11 cellular contexts compared by ENCODE assay signal in the genomic region with DNA sequence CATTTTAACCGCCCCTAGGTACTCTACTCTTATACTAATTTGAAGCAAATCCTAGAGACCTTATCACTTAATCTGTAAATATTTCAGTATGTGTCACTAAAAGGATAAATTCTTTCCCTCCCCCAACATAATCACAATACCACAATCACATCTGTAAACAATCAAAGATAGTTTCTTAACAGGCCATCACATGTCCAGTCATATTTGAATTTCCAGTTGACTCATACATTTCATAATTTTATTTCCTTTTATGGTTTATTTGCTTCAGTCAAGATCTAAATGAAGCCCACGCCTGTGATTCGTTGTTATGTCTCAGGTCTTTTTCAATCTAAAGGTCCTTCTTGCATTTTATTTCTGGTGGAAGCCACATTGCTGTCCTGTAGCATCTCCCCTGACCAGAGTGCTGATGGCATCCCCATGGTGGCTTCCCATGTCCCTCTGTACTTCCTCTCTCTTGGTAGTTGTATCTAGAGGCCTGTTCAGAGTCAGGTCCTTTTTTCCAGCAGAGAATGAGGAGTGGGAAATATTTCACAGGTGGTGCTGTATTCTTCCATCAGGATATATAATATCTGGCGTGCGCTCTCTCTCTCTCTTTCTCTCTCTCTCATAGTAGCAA.
DNase-seq lines count a peak whose midpoint lies in the region; ATAC-seq and TF ChIP-seq lines count a peak whose summit lies in the region.
"Had no signal": no experiment of that assay in that cellular context is flagged by ENCODE, and none has a peak within 500 bp of the region (broad histone marks: within the 10 kb centered on the region; RNA-seq: fewer than 3 reads in every experiment).

No MANE protein-coding gene starts in this region.

- H3K4me1 Mint-ChIP-seq in activated naive CD8-positive, alpha-beta T cell treated with anti-CD3 and anti-CD28 coated beads for 36 hours, result peaks cover 2% of the 10 kb centered on the region

- H3K36me3 ChIP-seq in RWPE2 (ENCODE audit: low read depth), result no peaks in the 10 kb centered on the region
- H3K36me3 ChIP-seq in fibroblast of lung (ENCODE audit: control insufficient read depth, insufficient read depth, low read length), result no peaks in the 10 kb centered on the region
- H3K36me3 ChIP-seq: MG63 had no signal

- H3K27me3 ChIP-seq in RWPE2 (ENCODE audit: insufficient read depth, poor library complexity, severe bottlenecking) (no peaks in the 10 kb centered on the region), fibroblast of lung (ENCODE audit: control insufficient read depth, insufficient read depth, low read length) (no peaks in the 10 kb centered on the region)
- H3K27me3 ChIP-seq: MG63 had no signal

- H3K36me3 Mint-ChIP-seq in activated naive CD8-positive, alpha-beta T cell treated with anti-CD3 and anti-CD28 coated beads for 36 hours, result no peaks in the 10 kb centered on the region

- TF ChIP-seq CTCF in RWPE2 (IDR thresholded peaks at IDR 0.05; ENCODE audit: poor library complexity, severe bottlenecking) (no peak), fibroblast of lung (conservative IDR thresholded peaks at IDR 0.05 in 1 of 2, IDR thresholded peaks at IDR 0.05 in 1 of 2; ENCODE audit: low read depth in 1 of 2, low read length in 2 of 2) (no peak)

- H3K4me3 Mint-ChIP-seq in activated naive CD8-positive, alpha-beta T cell treated with anti-CD3 and anti-CD28 coated beads for 36 hours, result no peak overlapping the region

- no peak overlapping the region for H3K4me2 ChIP-seq in fibroblast of lung (ENCODE audit: extremely low read depth, insufficient read depth, low read length)

- H3K9ac ChIP-seq in fibroblast of lung (ENCODE audit: insufficient read depth, low read length), result no peak overlapping the region

- ATAC-seq in RWPE2 (ENCODE audit: low read depth), result peak; percentile 90

- H3K9me3 Mint-ChIP-seq in activated naive CD8-positive, alpha-beta T cell treated with anti-CD3 and anti-CD28 coated beads for 36 hours, result peaks cover 1% of the 10 kb centered on the region

- H3K27me3 Mint-ChIP-seq in activated naive CD8-positive, alpha-beta T cell treated with anti-CD3 and anti-CD28 coated beads for 36 hours, result no peaks in the 10 kb centered on the region

- peak; percentile 81 for DNase-seq in GM04503 (ENCODE audit: low read depth)
- no peak for DNase-seq in RWPE2 (ENCODE audit: low spot score)
- peak; percentile 78 to 91 for DNase-seq in fibroblast of lung (ENCODE audit: low read depth in 2 of 2)
- DNase-seq in HUDEP-2 (lab: John Stamatoyannopoulos, UW; ENCODE audit: unreplicated experiment in 76 of 76), result no peak
- DNase-seq in SKM-1 treated with dmso at 0.1 percent for 144 hours (lab: John Stamatoyannopoulos, UW; ENCODE audit: unreplicated experiment), result no peak
- DNase-seq in activated naive CD8-positive, alpha-beta T cell treated with anti-CD3 and anti-CD28 coated beads for 36 hours, result no peak
- DNase-seq: DMS53; MG63; stimulated activated CD4-positive, alpha-beta T cell treated with anti-CD3 and anti-CD28 coated beads, Interleukin-1b, Interleukin-23, amount 100 ng/mL, for 48 hours; stimulated activated naive CD4-positive, alpha-beta T cell had no signal

- no peaks in the 10 kb centered on the region for H3K79me2 ChIP-seq in fibroblast of lung (ENCODE audit: control insufficient read depth, insufficient read depth, low read length)

- H3K4me1 ChIP-seq in RWPE2 (ENCODE audit: insufficient read depth, poor library complexity, severe bottlenecking), result peaks cover 17% of the 10 kb centered on the region
- H3K4me1 ChIP-seq in fibroblast of lung (ENCODE audit: control insufficient read depth, extremely low read depth, insufficient read depth, low read length), result peaks cover 5% of the 10 kb centered on the region

- H3K27ac ChIP-seq in RWPE2 (ENCODE audit: poor library complexity, severe bottlenecking) (peak overlapping the region; percentile 63), fibroblast of lung (ENCODE audit: insufficient read depth, low read length) (peak overlapping the region; percentile 26), skin epidermis (peak overlapping the region in 15 of 21 experiments; percentile 11 to 83 (median 62))

- H3K9me3 ChIP-seq in RWPE2 (ENCODE audit: severe bottlenecking) (peaks cover 5% of the 10 kb centered on the region), fibroblast of lung (ENCODE audit: control insufficient read depth, insufficient read depth, low read depth, low read length) (no peaks in the 10 kb centered on the region)
- H3K9me3 ChIP-seq: MG63 had no signal

- H3K4me3 ChIP-seq in RWPE2 (ENCODE audit: severe bottlenecking), result no peak overlapping the region
- no peak overlapping the region for H3K4me3 ChIP-seq in fibroblast of lung (replicated peaks in 1 of 4; ENCODE audit: control extremely low read depth in 1 of 4, insufficient read depth in 1 of 4, low read depth in 3 of 4, low read length in 4 of 4)
- H3K4me3 ChIP-seq in skin epidermis, result no peak overlapping the region
- H3K4me3 ChIP-seq: MG63 had no signal

- H3K27ac Mint-ChIP-seq in activated naive CD8-positive, alpha-beta T cell treated with anti-CD3 and anti-CD28 coated beads for 36 hours, result no peak overlapping the region

- H4K20me1 ChIP-seq in fibroblast of lung (ENCODE audit: control insufficient read depth, extremely low read depth, insufficient read depth, low read length), result no peaks in the 10 kb centered on the region

- no peak overlapping the region for H2AFZ ChIP-seq in fibroblast of lung (ENCODE audit: low read length)

Comparison
In these comparisons a context has a peak if more than half of its experiments do, and no peak if none do; other contexts are left out.
1. DNase-seq: peak in GM04503 (single experiment) and fibroblast of lung (2 of 2); none in RWPE2 (single experiment), HUDEP-2 (0 of 76), SKM-1 treated with dmso at 0.1 percent for 144 hours (single experiment) and activated naive CD8-positive, alpha-beta T cell treated with anti-CD3 and anti-CD28 coated beads for 36 hours (single experiment).
2. Peak in every context shown above with its lines, with median percentiles within 50 percentile points of each other: H3K27ac ChIP-seq.